33 cellular contexts compared by ENCODE assay signal in the genomic region with DNA sequence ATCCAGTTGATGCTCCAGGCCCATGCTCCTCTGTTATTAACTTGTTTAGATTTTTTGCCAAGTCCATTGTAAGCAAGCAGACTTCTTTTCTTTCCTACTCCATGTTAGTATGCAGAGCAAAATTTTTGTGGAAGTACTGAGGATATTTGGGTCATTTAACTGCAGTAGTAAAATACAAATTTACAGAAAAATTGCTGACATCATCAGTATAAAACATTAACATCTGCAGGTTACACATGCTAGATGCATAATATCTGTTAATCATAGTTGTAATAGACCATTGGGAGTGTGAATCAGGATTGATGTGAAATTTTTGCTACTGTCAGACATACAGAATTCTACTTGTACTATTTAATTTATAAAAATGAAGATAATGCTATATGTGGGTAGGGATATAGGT.
"Had no signal": no experiment of that assay in that cellular context is flagged by ENCODE, and none has a peak within 500 bp of the region (broad histone marks: within the 10 kb centered on the region; RNA-seq: fewer than 3 reads in every experiment).

No MANE protein-coding gene starts in this region.

- ATAC-seq: activated CD8-positive, alpha-beta T cell treated with anti-CD3 and anti-CD28 coated beads for 36 hours; activated naive CD4-positive, alpha-beta T cell treated with anti-CD3 and anti-CD28 coated beads, Interleukin-2, amount 50 U/mL, for 72 hours; activated T-cell treated with anti-CD3 and anti-CD28 coated beads, Interleukin-2, amount 50 U/mL, for 4 hours; activated T-cell treated with anti-CD3 and anti-CD28 coated beads, Interleukin-2, amount 50 U/mL, for 72 hours; activated T-helper 17 cell treated with anti-CD3 and anti-CD28 coated beads, Interleukin-2, amount 50 U/mL, for 72 hours; body of pancreas had no signal

- H3K36me3 ChIP-seq: adrenal gland, brain microvascular endothelial cell, breast epithelium had no signal

- DNase-seq: activated B cell treated with CpG ODN at 0.5 μM for 24 hours; activated CD4-positive, alpha-beta memory T cell treated with anti-CD3 and anti-CD28 coated beads for 36 hours; activated CD4-positive, alpha-beta T cell treated with anti-CD3 and anti-CD28 coated beads for 4 hours; activated CD4-positive, alpha-beta T cell treated with anti-CD3 and anti-CD28 coated beads, Interleukin-2, amount 10 ng/mL, durations not matched to agents 24 days and 14 days; activated CD4-positive, alpha-beta T cell treated with anti-CD3 and anti-CD28 coated beads, Interleukin-2, amount 50 U/mL, for 1 hour; activated CD4-positive, alpha-beta T cell treated with anti-CD3 and anti-CD28 coated beads, Interleukin-2, amount 50 U/mL, for 4 hours; activated CD4-positive, CD25-positive, alpha-beta regulatory T cell treated with anti-CD3 and anti-CD28 coated beads, Interleukin-2, amount 50 U/mL, for 72 hours; activated CD8-positive, alpha-beta memory T cell treated with anti-CD3 and anti-CD28 coated beads, Interleukin-2, amount 50 U/mL, for 4 hours; activated CD8-positive, alpha-beta T cell treated with anti-CD3 and anti-CD28 coated beads for 36 hours; activated effector memory CD4-positive, alpha-beta T cell treated with anti-CD3 and anti-CD28 coated beads, Interleukin-2, amount 50 U/mL, for 16 hours; activated gamma-delta T cell treated with Interleukin-2 at 50 U/mL for 16 hours; activated naive CD4-positive, alpha-beta T cell; activated naive CD4-positive, alpha-beta T cell treated with anti-CD3 and anti-CD28 coated beads for 36 hours; activated naive CD4-positive, alpha-beta T cell treated with anti-CD3 and anti-CD28 coated beads, Interleukin-2, amount 50 U/mL, for 16 hours; activated naive CD8-positive, alpha-beta T cell treated with anti-CD3 and anti-CD28 coated beads for 36 hours; activated T-cell treated with anti-CD3 and anti-CD28 coated beads for 4 hours; activated T-cell treated with anti-CD3 and anti-CD28 coated beads, Interleukin-2, amount 50 U/mL, for 1 hour; activated T-cell treated with anti-CD3 and anti-CD28 coated beads, Interleukin-2, amount 50 U/mL, for 4 hours; activated T-cell treated with anti-CD3 and anti-CD28 coated beads, Interleukin-2, amount 50 U/mL, for 72 hours; adrenal gland; amniotic stem cell; aorta; body of pancreas; brain microvascular endothelial cell; central memory CD4-positive, alpha-beta T cell; T-helper 2 cell; T-helper 9 cell had no signal

- H3K27ac ChIP-seq: adrenal gland, body of pancreas, brain microvascular endothelial cell, breast epithelium, VCaP had no signal

- H3K4me3 ChIP-seq: adrenal gland, body of pancreas, breast epithelium had no signal

- H3K4me1 ChIP-seq: adrenal gland, body of pancreas, breast epithelium had no signal

- H3K27me3 ChIP-seq: adrenal gland, body of pancreas, brain microvascular endothelial cell, breast epithelium had no signal

- H3K9me3 ChIP-seq: adrenal gland, body of pancreas, breast epithelium had no signal

- FAIRE-seq: astrocyte, TTC549 had no signal
